Comparison of ENCODE assay signal across 16 cellular contexts in genomic region chr2:203662963-203663362, GRCh38. TPM values are rescaled to one million over a fixed set of nuclear protein-coding genes. Genes with fewer than 3 reads are reported as not detected.
"Had no signal": no experiment of that assay in that cellular context is flagged by ENCODE, and none has a peak within 500 bp of the region (broad histone marks: within the 10 kb centered on the region; RNA-seq: fewer than 3 reads in every experiment).

No MANE protein-coding gene starts in this region.

- H3K36me3 ChIP-seq: left lung, pancreas, suprapubic skin had no signal

- H3K27ac ChIP-seq: body of pancreas, left lung, pancreas, suprapubic skin had no signal

- H3K27me3 ChIP-seq: body of pancreas, left lung, pancreas, suprapubic skin had no signal

- H3K4me3 ChIP-seq: body of pancreas, left lung, pancreas, suprapubic skin had no signal

- DNase-seq: activated CD4-positive, alpha-beta T cell treated with anti-CD3 and anti-CD28 coated beads, Interleukin-2, amount 10 ng/mL, durations not matched to agents 7 days and 5 days; activated CD4-positive, CD25-positive, alpha-beta regulatory T cell; activated CD8-positive, alpha-beta memory T cell treated with anti-CD3 and anti-CD28 coated beads for 24 hours; activated T-cell treated with anti-CD3 and anti-CD28 coated beads for 4 hours; amniotic stem cell; body of pancreas; glutamatergic neuron; left lung; pancreas; stimulated activated CD4-positive, alpha-beta T cell treated with anti-CD3 and anti-CD28 coated beads, Interleukin-4, amount 100 ng/mL, for 1 hour; stimulated activated CD8-positive, alpha-beta memory T cell treated with anti-CD3 and anti-CD28 coated beads, Interleukin-4, amount 100 ng/mL, for 48 hours; stimulated activated naive CD8-positive, alpha-beta T cell treated with anti-CD3 and anti-CD28 coated beads, Interleukin-15, Interleukin-2, amounts not matched to agents 100 U/mL and 50 U/mL, for 24 hours; T-cell had no signal

- H3K9me3 ChIP-seq: body of pancreas, left lung, pancreas, suprapubic skin had no signal

RNA-seq across cellular contexts. Expression of gene CD28, which starts 43.5 kb away (rescaled TPM):
- total RNA-seq: neural crest cell, renal cortical epithelial cell had no signal
